8 cellular contexts compared by ENCODE assay signal in genomic region chr12:29073631-29074239, GRCh38.
DNase-seq lines count a peak whose midpoint lies in the region; ATAC-seq, FAIRE-seq and TF ChIP-seq lines count a peak whose summit lies in the region.

No MANE protein-coding gene starts in this region.

- no peaks in the 10 kb centered on the region for H3K9me3 ChIP-seq in Peyer's patch

- H3K4me3 ChIP-seq in Peyer's patch, result no peak overlapping the region

- ATAC-seq in GM21423 (IDR thresholded peaks at IDR 0.05; ENCODE audit: unreplicated experiment), result peak; percentile 63
- peak; percentile 58 for ATAC-seq in effector memory CD8-positive, alpha-beta T cell (replicated peaks)
- no peak for ATAC-seq in GM21737 (IDR thresholded peaks at IDR 0.05; ENCODE audit: unreplicated experiment)

- no peaks in the 10 kb centered on the region for H3K36me3 Mint-ChIP-seq in effector memory CD8-positive, alpha-beta T cell (ENCODE audit: insufficient read depth)

- H3K36me3 ChIP-seq in Peyer's patch, result no peaks in the 10 kb centered on the region

- H3K27ac Mint-ChIP-seq in effector memory CD8-positive, alpha-beta T cell, result no peak overlapping the region

- no peaks in the 10 kb centered on the region for H3K4me1 Mint-ChIP-seq in effector memory CD8-positive, alpha-beta T cell (ENCODE audit: low read depth in 2 of 2)

- peaks cover 23 to 32% of the 10 kb centered on the region in 2 donors for H3K27me3 Mint-ChIP-seq in effector memory CD8-positive, alpha-beta T cell

- FAIRE-seq in HTR-8/SVneo (lab: Jason Lieb, UNC), result no peak

- no peak overlapping the region for H3K27ac ChIP-seq in Peyer's patch

- no peaks in the 10 kb centered on the region for H3K4me1 ChIP-seq in Peyer's patch

- H3K27me3 ChIP-seq in Peyer's patch, result no peaks in the 10 kb centered on the region

- H3K4me3 Mint-ChIP-seq in effector memory CD8-positive, alpha-beta T cell, result no peak overlapping the region

- no peaks in the 10 kb centered on the region for H3K9me3 Mint-ChIP-seq in effector memory CD8-positive, alpha-beta T cell

- TF ChIP-seq CTCF in Peyer's patch (IDR thresholded peaks at IDR 0.05), result peak; percentile 26 to 84 (median 78)

- no peak for TF ChIP-seq POLR2A in Peyer's patch (IDR thresholded peaks at IDR 0.05)

- DNase-seq in NCI-H1417 (lab: John Stamatoyannopoulos, UW), result peak in 2 of 3 experiments; percentile 37 to 56
- no peak for DNase-seq in NCI-H1417 treated with DMSO at 0.1 percent for 48 hours (lab: John Stamatoyannopoulos, UW)
- peak; percentile 4 for DNase-seq in HTR-8/SVneo (ENCODE audit: insufficient read length, low spot score)
- DNase-seq in Peyer's patch, result no peak
- DNase-seq in effector memory CD8-positive, alpha-beta T cell, result peak in 2 of 3 experiments; percentile 9 to 18
- DNase-seq in mucosa of gallbladder (ENCODE audit: low spot score), result peak; percentile 13

Comparison
In these comparisons a context has a peak if more than half of its experiments do, and no peak if none do; other contexts are left out.
1. DNase-seq: peak in NCI-H1417 (2 of 3), HTR-8/SVneo (single experiment), effector memory CD8-positive, alpha-beta T cell (2 of 3) and mucosa of gallbladder (single experiment); none in NCI-H1417 treated with DMSO at 0.1 percent for 48 hours (single experiment) and Peyer's patch (0 of 3).